ENCODE assay signal across 18 cellular contexts in genomic region chr5:56676091-56676768, GRCh38.
A peak's percentile ranks its signal among the peaks of the same experiment; 100 is the strongest.
DNase-seq lines count a peak whose midpoint lies in the region; ATAC-seq, FAIRE-seq and TF ChIP-seq lines count a peak whose summit lies in the region.
"Had no signal": no experiment of that assay in that cellular context is flagged by ENCODE, and none has a peak within 500 bp of the region (broad histone marks: within the 10 kb centered on the region; RNA-seq: fewer than 3 reads in every experiment).

No MANE protein-coding gene starts in this region.

- H3K4me1 ChIP-seq in K562 (replicated peaks in 1 of 2; ENCODE audit: control insufficient read depth in 2 of 2, insufficient read depth in 2 of 2, low read length in 2 of 2) (no peaks in the 10 kb centered on the region; a peak in 1 of 5 replicates), vagina (peaks cover 29% of the 10 kb centered on the region)
- H3K4me1 ChIP-seq: stomach had no signal

- H3K4me2 ChIP-seq in K562 (ENCODE audit: insufficient read depth, low read length) = no peak overlapping the region

- H3K4me1 Mint-ChIP-seq in naive B cell = peaks cover 26 to 48% (median 37%) of the 10 kb centered on the region in 3 donors
- peaks cover 11% of the 10 kb centered on the region for H3K4me1 Mint-ChIP-seq in stimulated activated naive CD8-positive, alpha-beta T cell treated with anti-CD3 and anti-CD28 coated beads, Interleukin-15, amount 100 ng/mL, for 72 hours

- ATAC-seq in GM18861 (IDR thresholded peaks at IDR 0.05; ENCODE audit: unreplicated experiment) = peak; percentile 87
- peak; percentile 79 for ATAC-seq in HG03342 (IDR thresholded peaks at IDR 0.05; ENCODE audit: unreplicated experiment)
- ATAC-seq in K562 = no peak
- no peak for ATAC-seq in naive B cell (ENCODE audit: low read depth in 2 of 2)
- ATAC-seq in GM21576 (IDR thresholded peaks at IDR 0.05; ENCODE audit: unreplicated experiment) = no peak
- ATAC-seq in stimulated activated naive CD8-positive, alpha-beta T cell treated with anti-CD3 and anti-CD28 coated beads, Interleukin-15, amount 100 ng/mL, for 72 hours = no peak
- ATAC-seq: activated CD8-positive, alpha-beta T cell treated with anti-CD3 and anti-CD28 coated beads for 36 hours; mucosa of descending colon had no signal

- WGBS in K562 (ENCODE audit: insufficient coverage, low coverage, missing lambda C conversion rate) = 0% methylated on average over 4 of the region's 4 CpGs

- H2AFZ ChIP-seq in K562 (ENCODE audit: low read depth, low read length) = no peak overlapping the region

- CTCF ChIA-PET in K562 (lab: Yijun Ruan, JAX; ENCODE audit: low intra/inter-chr PET ratio) = no interaction called here

- TF ChIP-seq EP300 in K562 (IDR thresholded peaks at IDR 0.05; ENCODE audit: low read length) = peak; percentile 11; the same call in 1 of the 2 replicates

- no peaks in the 10 kb centered on the region for H3K9me1 ChIP-seq in K562 (ENCODE audit: control insufficient read depth, insufficient read depth, low read length)

- peak overlapping the region in 4 of 6 donors; percentile 9 to 78 (median 44) for H3K27ac Mint-ChIP-seq in naive B cell
- no peak overlapping the region for H3K27ac Mint-ChIP-seq in stimulated activated naive CD8-positive, alpha-beta T cell treated with anti-CD3 and anti-CD28 coated beads, Interleukin-15, amount 100 ng/mL, for 72 hours
- H3K27ac Mint-ChIP-seq: activated CD8-positive, alpha-beta T cell treated with anti-CD3 and anti-CD28 coated beads for 36 hours had no signal

- TF ChIP-seq RAD21 in K562 (CRISPR knock-in tag; conservative IDR thresholded peaks at IDR 0.05 in 1 of 2, IDR thresholded peaks at IDR 0.05 in 1 of 2) = no peak

- POLR2A ChIA-PET in K562 (lab: Yijun Ruan, JAX) = interaction anchor here (0.8 kb wide), 1 partner anchor 159 kb away, joined by 4 read pairs; no protein-coding TSS in a partner anchor

- no peak overlapping the region for H3K4me3 Mint-ChIP-seq in naive B cell
- H3K4me3 Mint-ChIP-seq in stimulated activated naive CD8-positive, alpha-beta T cell treated with anti-CD3 and anti-CD28 coated beads, Interleukin-15, amount 100 ng/mL, for 72 hours = no peak overlapping the region
- H3K4me3 Mint-ChIP-seq: activated CD8-positive, alpha-beta T cell treated with anti-CD3 and anti-CD28 coated beads for 36 hours; H9 had no signal

- H3K79me2 ChIP-seq in K562 (ENCODE audit: control insufficient read depth, insufficient read depth, low read length) = no peaks in the 10 kb centered on the region

- peak; percentile 88 for FAIRE-seq in K562 (lab: Jason Lieb, UNC)

- in situ Hi-C loops in K562 (cut with MboI) = no loop called here

- DNase-seq in K562 (ENCODE audit: extremely low read depth in 1 of 4, low spot score in 3 of 4) (peak; percentile 25 to 50 (median 42)), naive B cell (no peak), iPS-NIHi11 (ENCODE audit: low spot score) (no peak), vagina (ENCODE audit: extremely low spot score in 2 of 2) (no peak)
- DNase-seq in stimulated activated naive CD8-positive, alpha-beta T cell treated with anti-CD3 and anti-CD28 coated beads, Interleukin-15, amount 100 ng/mL, for 72 hours = no peak
- DNase-seq: activated CD8-positive, alpha-beta T cell treated with anti-CD3 and anti-CD28 coated beads for 36 hours; H9; mucosa of descending colon; NCI-H2227 treated with DMSO at 0.1 percent for 48 hours; stimulated activated CD4-positive, alpha-beta T cell treated with anti-CD3 and anti-CD28 coated beads, Interleukin-4, amount 100 ng/mL, for 4 hours; stomach; T-helper 2 cell had no signal

- H3K9ac ChIP-seq in K562 (ENCODE audit: insufficient read depth in 1 of 2, low read depth in 2 of 2, low read length in 2 of 2) = no peak overlapping the region
- H3K9ac ChIP-seq: BLaER1 treated with 17β-estradiol and CSF1 and Interleukin-3, amounts not matched to agents 10 nM and 100 nM had no signal

- no peak overlapping the region for H3K27ac ChIP-seq in K562 (ENCODE audit: extremely low read depth, low read depth, low read length)
- no peak overlapping the region for H3K27ac ChIP-seq in vagina
- H3K27ac ChIP-seq: cardiac muscle cell, epithelial cell of prostate, stomach had no signal

- H3K27me3 ChIP-seq in K562 (ENCODE audit: control insufficient read depth in 2 of 2, insufficient read depth in 2 of 2, low read length in 2 of 2) = peaks cover 0 to 3% of the 10 kb centered on the region in 2 experiments; a peak in 1 of 5 replicates
- H3K27me3 ChIP-seq in vagina = no peaks in the 10 kb centered on the region
- H3K27me3 ChIP-seq: BLaER1 treated with 17β-estradiol and CSF1 and Interleukin-3, amounts not matched to agents 10 nM and 100 nM; cardiac muscle cell; stomach had no signal

- no peak overlapping the region for H3K4me3 ChIP-seq in K562
- H3K4me3 ChIP-seq in vagina = no peak overlapping the region
- H3K4me3 ChIP-seq: BLaER1 treated with 17β-estradiol and CSF1 and Interleukin-3, amounts not matched to agents 10 nM and 100 nM; cardiac muscle cell; mucosa of descending colon; stomach had no signal

- intact Hi-C loops in K562 (cut with micrococcal nuclease) (no loop called here), vagina (cut with DNase I) (no loop called here)

- H3K27me3 Mint-ChIP-seq in naive B cell = no peaks in the 10 kb centered on the region
- no peaks in the 10 kb centered on the region for H3K27me3 Mint-ChIP-seq in stimulated activated naive CD8-positive, alpha-beta T cell treated with anti-CD3 and anti-CD28 coated beads, Interleukin-15, amount 100 ng/mL, for 72 hours
- H3K27me3 Mint-ChIP-seq: activated CD8-positive, alpha-beta T cell treated with anti-CD3 and anti-CD28 coated beads for 36 hours had no signal

- peaks cover 11 to 12% of the 10 kb centered on the region in 2 donors for H3K36me3 Mint-ChIP-seq in naive B cell

- peaks cover 0 to 9% (median 4%) of the 10 kb centered on the region in 7 donors for H3K9me3 Mint-ChIP-seq in naive B cell
- H3K9me3 Mint-ChIP-seq in stimulated activated naive CD8-positive, alpha-beta T cell treated with anti-CD3 and anti-CD28 coated beads, Interleukin-15, amount 100 ng/mL, for 72 hours = peaks cover 3 to 9% of the 10 kb centered on the region in 2 donors
- H3K9me3 Mint-ChIP-seq: activated CD8-positive, alpha-beta T cell treated with anti-CD3 and anti-CD28 coated beads for 36 hours; H9 had no signal

- no peak for TF ChIP-seq CTCF in K562 (IDR thresholded peaks at IDR 0.05 in 2 of 3, conservative IDR thresholded peaks at IDR 0.05 in 1 of 3; ENCODE audit: insufficient read depth in 2 of 3, low read depth in 1 of 3, low read length in 3 of 3)
- TF ChIP-seq CTCF in vagina (IDR thresholded peaks at IDR 0.05) = no peak

- H3K36me3 ChIP-seq in K562 (ENCODE audit: control insufficient read depth, insufficient read depth, low read length) = no peaks in the 10 kb centered on the region
- H3K36me3 ChIP-seq in vagina = no peaks in the 10 kb centered on the region
- H3K36me3 ChIP-seq: cardiac muscle cell, stomach had no signal

- H4K20me1 ChIP-seq in K562 (replicated peaks; ENCODE audit: control insufficient read depth, insufficient read depth, low read length) = no peaks in the 10 kb centered on the region
- H4K20me1 ChIP-seq: BLaER1 treated with 17β-estradiol and CSF1 and Interleukin-3, amounts not matched to agents 10 nM and 100 nM had no signal

- BruUV-seq in K562 (replicated peaks; lab: Mats Ljungman, UMichigan) = no TSS peak

- H3K9me3 ChIP-seq in K562 (replicated peaks; ENCODE audit: control insufficient read depth, insufficient read depth, low read depth, low read length) (no peaks in the 10 kb centered on the region), vagina (no peaks in the 10 kb centered on the region)
- H3K9me3 ChIP-seq: mucosa of descending colon, stomach had no signal

- no peak for TF ChIP-seq POLR2A in K562 (conservative IDR thresholded peaks at IDR 0.05)
- TF ChIP-seq POLR2A in vagina (IDR thresholded peaks at IDR 0.05) = no peak

TF ChIP-seq in K562, 482 proteins besides CTCF, POLR2A, EP300 and RAD21 (continues in another document):
- TF ChIP-seq TRIM24 (IDR thresholded peaks at IDR 0.05) (0 out of 4 replicates have a peak, but pooled peaks of 1 of the 2 experiments have one; percentile 20), KLF6 (CRISPR knock-in tag; IDR thresholded peaks at IDR 0.05; ENCODE audit: borderline replicate concordance) (no peak), RB1 (IDR thresholded peaks at IDR 0.05; ENCODE audit: low read depth) (no peak), CBFA2T2 (conservative IDR thresholded peaks at IDR 0.05) (peak; percentile 72), TGIF2 (CRISPR knock-in tag; IDR thresholded peaks at IDR 0.05) (no peak), BHLHE40 (IDR thresholded peaks at IDR 0.05; ENCODE audit: low read length) (no peak), ZNF274 (IDR thresholded peaks at IDR 0.05; ENCODE audit: borderline replicate concordance, low read depth, low read length) (no peak), PTTG1 (tag; IDR thresholded peaks at IDR 0.05; ENCODE audit: low read depth) (no peak), EGR1 (conservative IDR thresholded peaks at IDR 0.05) (0 out of 2 replicates have a peak, but pooled peaks have one; percentile 6), MTA1 (IDR thresholded peaks at IDR 0.05; ENCODE audit: borderline replicate concordance) (no peak), DPF2 (IDR thresholded peaks at IDR 0.05) (peak; percentile 70), KHSRP (IDR thresholded peaks at IDR 0.05) (no peak), TFE3 (CRISPR knock-in tag; IDR thresholded peaks at IDR 0.05) (no peak), HMBOX1 (IDR thresholded peaks at IDR 0.05) (no peak), ZBTB8A (IDR thresholded peaks at IDR 0.05; ENCODE audit: partially characterized antibody) (no peak)

Comparison
In these comparisons a context has a peak if more than half of its experiments do, and no peak if none do; other contexts are left out.
1. ATAC-seq: peak in GM18861 (single experiment) and HG03342 (single experiment); none in K562 (single experiment), naive B cell (0 of 2), GM21576 (single experiment) and stimulated activated naive CD8-positive, alpha-beta T cell treated with anti-CD3 and anti-CD28 coated beads, Interleukin-15, amount 100 ng/mL, for 72 hours (single experiment).
2. DNase-seq: peak in K562 (4 of 4); none in naive B cell (single experiment), stimulated activated naive CD8-positive, alpha-beta T cell treated with anti-CD3 and anti-CD28 coated beads, Interleukin-15, amount 100 ng/mL, for 72 hours (0 of 2), iPS-NIHi11 (single experiment) and vagina (0 of 2).
3. H3K27ac Mint-ChIP-seq: peak in naive B cell (4 of 6); none in stimulated activated naive CD8-positive, alpha-beta T cell treated with anti-CD3 and anti-CD28 coated beads, Interleukin-15, amount 100 ng/mL, for 72 hours (0 of 2).